9 cellular contexts compared by ENCODE assay signal in the genomic region with DNA sequence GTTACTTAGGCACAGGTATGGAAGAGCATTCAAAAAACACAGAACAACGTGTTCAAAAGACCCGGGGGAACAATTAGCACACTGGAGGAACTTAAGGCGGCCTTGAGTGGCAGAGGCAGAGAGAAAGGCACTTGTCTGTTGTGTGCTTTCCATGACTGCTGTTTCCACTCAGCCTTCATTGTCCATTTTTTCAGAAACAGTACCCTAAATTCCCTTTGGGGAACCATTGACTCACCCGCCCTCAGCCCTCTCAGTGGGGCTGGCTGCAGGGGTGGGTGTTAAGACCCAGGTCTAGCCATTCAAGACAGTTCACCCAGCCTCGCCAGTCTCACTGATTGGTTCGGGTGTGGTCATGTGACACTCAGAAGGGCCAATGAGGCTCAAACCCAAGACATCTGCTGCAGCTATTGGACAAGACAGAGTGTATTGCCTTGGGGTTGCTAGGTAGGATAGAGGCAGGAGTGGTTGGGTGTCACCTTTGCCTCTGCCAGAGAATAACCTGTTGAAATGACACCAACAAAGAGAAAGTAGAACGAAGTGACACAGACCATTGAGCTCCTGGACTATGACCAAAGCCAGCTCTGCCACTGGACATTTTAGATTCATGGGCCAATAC. TPM values are rescaled to one million over a fixed set of nuclear protein-coding genes. Genes with fewer than 3 reads are reported as not detected.
A peak's percentile ranks its signal among the peaks of the same experiment; 100 is the strongest.
DNase-seq lines count a peak whose midpoint lies in the region; ATAC-seq, FAIRE-seq and TF ChIP-seq lines count a peak whose summit lies in the region.
"Had no signal": no experiment of that assay in that cellular context is flagged by ENCODE, and none has a peak within 500 bp of the region (broad histone marks: within the 10 kb centered on the region; RNA-seq: fewer than 3 reads in every experiment).

No MANE protein-coding gene starts in this region.

- H2BK20ac ChIP-seq in H1 (ENCODE audit: low read length), result no peak overlapping the region

- peaks cover 3% of the 10 kb centered on the region; the same call in 1 of the 2 replicates for H3K23me2 ChIP-seq in H1 (ENCODE audit: low read depth, low read length)

- 0 out of 2 replicates have a peak overlapping the region, but pooled peaks have one; percentile 81 for H2BK15ac ChIP-seq in H1 (ENCODE audit: low read length)

- no peak for TF ChIP-seq RAD21 in SK-N-SH (IDR thresholded peaks at IDR 0.05; ENCODE audit: low read length)
- TF ChIP-seq RAD21 in H1 (IDR thresholded peaks at IDR 0.05 in 1 of 2, conservative IDR thresholded peaks at IDR 0.05 in 1 of 2; ENCODE audit: low read depth in 2 of 2, low read length in 2 of 2), result no peak

- no peaks in the 10 kb centered on the region for H3K9me2 ChIP-seq in SK-N-SH

- peak overlapping the region; percentile 24; the same call in 1 of the 2 replicates for H3K18ac ChIP-seq in H1 (ENCODE audit: extremely low read depth, low read length)

- WGBS in SK-N-SH (ENCODE audit: low lambda C conversion rate), result 63% methylated on average over 7 of the region's 7 CpGs
- 75% methylated on average over 7 of the region's 7 CpGs; no CpG with 5 or more reads in 1 of the 2 experiments for WGBS in H1 (ENCODE audit: extremely low coverage in 1 of 2, insufficient coverage in 1 of 2, insufficient read length in 1 of 2, insufficient replicate concordance in 2 of 2, low coverage in 1 of 2, low lambda C conversion rate in 2 of 2, missing lambda C conversion rate in 1 of 2), 2 experiments

- DNase-seq in cardiac muscle cell (ENCODE audit: low read depth in 1 of 2, low spot score in 1 of 2) (peak; percentile 28 to 42), Right ventricle myocardium superior (no peak), H7 (peak; percentile 91), SK-N-SH (peak; percentile 31), H1 (ENCODE audit: low read depth in 1 of 2, low spot score in 2 of 2) (peak; percentile 59 to 68), NOMO-1 treated with dmso at 0.1 percent for 144 hours (lab: John Stamatoyannopoulos, UW; ENCODE audit: unreplicated experiment) (no peak)
- DNase-seq in Jurkat, Clone E6-1 (ENCODE audit: low read depth, low spot score), result peak; percentile 91
- peak; percentile 7 to 23 for DNase-seq in stimulated activated CD8-positive, alpha-beta memory T cell treated with anti-CD3 and anti-CD28 coated beads, Interleukin-2, amount 100 ng/mL, for 48 hours (ENCODE audit: low read depth in 2 of 2)

- H3K4me2 ChIP-seq in SK-N-SH, result no peak overlapping the region
- peak overlapping the region in 1 of 2 experiments; percentile 32; a peak in 2 of 4 replicates for H3K4me2 ChIP-seq in H1 (ENCODE audit: insufficient read depth in 1 of 2, low read depth in 2 of 2, low read length in 2 of 2)

- H3K27me3 ChIP-seq in cardiac muscle cell (no peaks in the 10 kb centered on the region), H7 (ENCODE audit: control insufficient read depth, insufficient read depth, low read length) (no peaks in the 10 kb centered on the region), SK-N-SH (ENCODE audit: insufficient read depth) (no peaks in the 10 kb centered on the region), H1 (replicated peaks in 1 of 4; ENCODE audit: control insufficient read depth in 3 of 4, extremely low read depth in 1 of 4, insufficient read depth in 3 of 4, low read length in 3 of 4) (no peaks in the 10 kb centered on the region)

- no peak overlapping the region for H3K23ac ChIP-seq in H1 (ENCODE audit: insufficient read length)

- TF ChIP-seq EP300 in SK-N-SH (IDR thresholded peaks at IDR 0.05; ENCODE audit: borderline replicate concordance in 1 of 2, low read depth in 1 of 2, low read length in 1 of 2) (no peak), H1 (IDR thresholded peaks at IDR 0.05; ENCODE audit: borderline replicate concordance in 1 of 2, low read depth in 2 of 2, low read length in 2 of 2) (no peak)

- H4K8ac ChIP-seq in H1 (ENCODE audit: extremely low read depth, insufficient read depth, low read length), result no peak overlapping the region

- H2BK12ac ChIP-seq in H1 (ENCODE audit: low read depth, low read length), result no peak overlapping the region

- H3K4ac ChIP-seq in H1 (replicated peaks; ENCODE audit: insufficient read length, low read depth, low read length), result no peak overlapping the region

- H3K4me3 ChIP-seq in cardiac muscle cell (no peak overlapping the region), H7 (ENCODE audit: insufficient read depth, low read depth, low read length) (no peak overlapping the region), SK-N-SH (ENCODE audit: low read depth in 2 of 2, low read length in 1 of 2) (no peak overlapping the region), H1 (ENCODE audit: extremely low read depth in 1 of 4, insufficient read depth in 2 of 4, low read depth in 3 of 4, low read length in 4 of 4) (no peak overlapping the region)
- no peak overlapping the region for H3K4me3 ChIP-seq in Jurkat, Clone E6-1 (ENCODE audit: low read length)

- FAIRE-seq in H1 (lab: Jason Lieb, UNC), result peak; percentile 73

- no peak overlapping the region for H4K91ac ChIP-seq in H1 (replicated peaks; ENCODE audit: insufficient read length, low read length)

- CTCF ChIA-PET in SK-N-SH (lab: Yijun Ruan, JAX) (no interaction called here), H1 (lab: Charles Lee; ENCODE audit: partially characterized antibody) (interaction anchor here (1.5 to 1.9 kb wide), 2 partner anchors 32 to 33 kb away, joined by 4 to 5 read pairs; no protein-coding TSS in a partner anchor)

- H2AFZ ChIP-seq in SK-N-SH (ENCODE audit: low read depth), result no peak overlapping the region
- H2AFZ ChIP-seq in H1 (ENCODE audit: low read length), result peak overlapping the region; percentile 98

- no peak overlapping the region for H3K27ac ChIP-seq in cardiac muscle cell
- no peak overlapping the region for H3K27ac ChIP-seq in SK-N-SH (ENCODE audit: low read depth in 2 of 2, low read length in 1 of 2)
- no peak overlapping the region for H3K27ac ChIP-seq in H1 (ENCODE audit: low read depth, low read length)

- intact Hi-C loops in Right ventricle myocardium superior (cut with DNase I), result loop anchor here (10.0 kb wide), 1 partner anchor 67 kb away; no protein-coding TSS in a partner anchor

- no peak overlapping the region for H3K56ac ChIP-seq in H1 (replicated peaks; ENCODE audit: insufficient read length, low read depth, low read length)

- no peak for TF ChIP-seq POLR2A in H1 (IDR thresholded peaks at IDR 0.05; ENCODE audit: control extremely low read depth in 1 of 2, low read depth in 2 of 2, low read length in 2 of 2)

- H3K79me1 ChIP-seq in H1 (ENCODE audit: low read depth, low read length), result no peaks in the 10 kb centered on the region

- peak overlapping the region; percentile 24; the same call in 1 of the 2 replicates for H2BK5ac ChIP-seq in H1 (ENCODE audit: low read depth, low read length)

- no peak overlapping the region for H2BK120ac ChIP-seq in H1 (replicated peaks; ENCODE audit: low read depth, low read length)

- ATAC-seq in Right ventricle myocardium superior (ENCODE audit: poor library complexity), result no peak

- H3K9ac ChIP-seq in SK-N-SH, result no peak overlapping the region
- no peak overlapping the region for H3K9ac ChIP-seq in H1 (replicated peaks in 1 of 4; ENCODE audit: extremely low read depth in 1 of 4, low read depth in 3 of 4, low read length in 3 of 4)

- H3K14ac ChIP-seq in H1 (ENCODE audit: insufficient read length), result no peak overlapping the region

- POLR2A ChIA-PET in SK-N-SH (lab: Yijun Ruan, JAX) (interaction anchor here (0.6 kb wide), 1 partner anchor 26 kb away, joined by 4 read pairs; no protein-coding TSS in a partner anchor), H1 (lab: Charles Lee; ENCODE audit: partially characterized antibody) (interaction anchor here (0.6 to 1.3 kb wide), 2 partner anchors 16 to 20 kb away, joined by 5 read pairs; a partner anchor contains a TSS)

- H4K20me1 ChIP-seq in SK-N-SH (ENCODE audit: insufficient read depth), result no peaks in the 10 kb centered on the region
- no peaks in the 10 kb centered on the region for H4K20me1 ChIP-seq in H1 (replicated peaks in 1 of 2; ENCODE audit: control insufficient read depth in 1 of 2, insufficient read depth in 2 of 2, low read length in 2 of 2)

- no peaks in the 10 kb centered on the region for H3F3A ChIP-seq in SK-N-SH (replicated peaks; ENCODE audit: insufficient read depth)

- H3K79me2 ChIP-seq in SK-N-SH (ENCODE audit: insufficient read depth), result no peaks in the 10 kb centered on the region
- H3K79me2 ChIP-seq in H1 (ENCODE audit: control insufficient read depth in 1 of 2, insufficient read depth in 2 of 2, low read length in 2 of 2), result no peaks in the 10 kb centered on the region

- no peak overlapping the region for H2AK5ac ChIP-seq in H1 (ENCODE audit: low read depth, low read length)

- H3K4me1 ChIP-seq in cardiac muscle cell (ENCODE audit: low read depth) (no peaks in the 10 kb centered on the region), SK-N-SH (ENCODE audit: control insufficient read depth in 1 of 2, insufficient read depth in 2 of 2, low read depth in 1 of 2, low read length in 1 of 2) (no peaks in the 10 kb centered on the region), H1 (replicated peaks in 1 of 4; ENCODE audit: control insufficient read depth in 3 of 4, insufficient read depth in 4 of 4, low read length in 3 of 4) (peaks cover 0 to 4% (median 1%) of the 10 kb centered on the region in 4 experiments; a peak in 2 of 7 replicates)

- H3K36me3 ChIP-seq in cardiac muscle cell, result no peaks in the 10 kb centered on the region
- H3K36me3 ChIP-seq in H7 (replicated peaks; ENCODE audit: control insufficient read depth, insufficient read depth, low read length), result no peaks in the 10 kb centered on the region
- no peaks in the 10 kb centered on the region for H3K36me3 ChIP-seq in SK-N-SH (replicated peaks in 1 of 2; ENCODE audit: control insufficient read depth in 1 of 2, insufficient read depth in 2 of 2, low read length in 1 of 2)
- H3K36me3 ChIP-seq in H1 (ENCODE audit: control insufficient read depth in 2 of 4, insufficient read depth in 4 of 4, low read length in 3 of 4), result no peaks in the 10 kb centered on the region

- no peak for TF ChIP-seq CTCF in cardiac muscle cell (IDR thresholded peaks at IDR 0.05; ENCODE audit: low read depth, low read length)
- TF ChIP-seq CTCF in SK-N-SH (IDR thresholded peaks at IDR 0.05), result no peak
- no peak for TF ChIP-seq CTCF in H1 (IDR thresholded peaks at IDR 0.05; ENCODE audit: control extremely low read depth in 1 of 3, insufficient read depth in 1 of 3, low read depth in 1 of 3, low read length in 3 of 3)

- peak overlapping the region; percentile 12 for H4K5ac ChIP-seq in H1 (ENCODE audit: insufficient read length, low read depth, low read length)

- H3K9me3 ChIP-seq in cardiac muscle cell (ENCODE audit: low read depth) (no peaks in the 10 kb centered on the region), SK-N-SH (no peaks in the 10 kb centered on the region), H1 (ENCODE audit: insufficient read depth in 2 of 2, low read depth in 1 of 2, low read length in 1 of 2) (no peaks in the 10 kb centered on the region)

RNA-seq across cellular contexts. Expression of a gene that starts 19.6 kb away (rescaled TPM):
- total RNA-seq in cardiac muscle cell (14.8 and 15.3 TPM in 2 replicates), Right ventricle myocardium superior (27.7 TPM)
- polyA plus RNA-seq in cardiac muscle cell (21.4 and 33.3 TPM in 2 replicates), SK-N-SH (2012; rRNA removed) (14.8 and 19.5 TPM in 2 replicates), H1 (2011; rRNA removed) (10.2 and 16.2 TPM in 2 replicates)
- total RNA-seq in H7 (2014; rRNA removed; shearing (Covaris generic)), result 56.2 and 69.5 TPM in 2 replicates
- 66.1 TPM for polyA plus RNA-seq in Jurkat, Clone E6-1 (2012; ENCODE audit: insufficient read depth, insufficient read length)
- polyA plus RNA-seq in SK-N-SH (2012; cell fraction: cytosol; rRNA removed), result 28.4 and 33.7 TPM in 2 replicates
- 4.0 and 8.9 TPM in 2 replicates for polyA plus RNA-seq in SK-N-SH (2012; cell fraction: nucleus; rRNA removed)
- total RNA-seq in H1 (2021; fragmentation: NEBNext Ultra II Directional; extraction: Animal tissue kit (Norgen Biotek cat#: 25700)), result 33.2 and 49.0 TPM in 2 replicates
- 20.7 TPM for polyA plus RNA-seq in H1 (2011; cell fraction: cytosol; rRNA removed)
- polyA plus RNA-seq in H1 (2011; cell fraction: nucleus; rRNA removed), result 6.0 TPM
- polyA plus RNA-seq in H1 (2012, experiment 1 of 2), result 17.0 to 42.4 TPM (median 19.0 TPM) in 4 replicates
- polyA plus RNA-seq in H1 (2012, experiment 2 of 2), result 8.8 TPM
- polyA plus RNA-seq in H1 (2013, experiment 1 of 2), result 28.9 TPM
- 34.3 TPM for polyA plus RNA-seq in H1 (2013, experiment 2 of 2)
- polyA minus RNA-seq in H1 (2011; rRNA and poly(A)+ RNA removed), result 14.8 and 30.1 TPM in 2 replicates
- polyA minus RNA-seq in H1 (2011; cell fraction: cytosol; rRNA and poly(A)+ RNA removed), result 13.4 TPM
- 9.7 TPM for polyA minus RNA-seq in H1 (2011; cell fraction: nucleus; rRNA and poly(A)+ RNA removed)

RNA-seq across cellular contexts. Expression of a gene that starts 41.4 kb away (rescaled TPM):
- 17.7 and 31.0 TPM in 2 replicates for total RNA-seq in cardiac muscle cell
- polyA plus RNA-seq in cardiac muscle cell, result 14.2 and 14.5 TPM in 2 replicates
- 24.4 TPM for total RNA-seq in Right ventricle myocardium superior
- total RNA-seq in H7 (2014; rRNA removed; shearing (Covaris generic)), result 22.0 and 29.5 TPM in 2 replicates
- polyA plus RNA-seq in Jurkat, Clone E6-1 (2012; ENCODE audit: insufficient read depth, insufficient read length), result 30.1 TPM
- 17.7 and 23.7 TPM in 2 replicates for polyA plus RNA-seq in SK-N-SH (2012; rRNA removed)
- 13.4 and 19.1 TPM in 2 replicates for polyA plus RNA-seq in SK-N-SH (2012; cell fraction: cytosol; rRNA removed)
- polyA plus RNA-seq in SK-N-SH (2012; cell fraction: nucleus; rRNA removed), result 49.9 and 61.1 TPM in 2 replicates
- total RNA-seq in H1 (2021; fragmentation: NEBNext Ultra II Directional; extraction: Animal tissue kit (Norgen Biotek cat#: 25700)), result 65.7 and 66.8 TPM in 2 replicates
- 42.6 and 73.9 TPM in 2 replicates for polyA plus RNA-seq in H1 (2011; rRNA removed)
- 25.1 TPM for polyA plus RNA-seq in H1 (2011; cell fraction: cytosol; rRNA removed)
- polyA plus RNA-seq in H1 (2011; cell fraction: nucleus; rRNA removed), result 102 TPM
- polyA plus RNA-seq in H1 (2012, experiment 1 of 2), result 54.4 to 58.9 TPM (median 57.1 TPM) in 4 replicates
- 24.2 TPM for polyA plus RNA-seq in H1 (2012, experiment 2 of 2)
- polyA plus RNA-seq in H1 (2013, experiment 1 of 2), result 67.0 TPM
- polyA plus RNA-seq in H1 (2013, experiment 2 of 2), result 55.1 TPM
- polyA minus RNA-seq in H1 (2011; rRNA and poly(A)+ RNA removed), result 121 and 123 TPM in 2 replicates
- polyA minus RNA-seq in H1 (2011; cell fraction: cytosol; rRNA and poly(A)+ RNA removed), result 62.4 TPM
- polyA minus RNA-seq in H1 (2011; cell fraction: nucleus; rRNA and poly(A)+ RNA removed), result 75.8 TPM

RNA-seq across cellular contexts. Expression of a gene that starts 51.1 kb away (rescaled TPM):
- total RNA-seq in cardiac muscle cell (2.0 and 16.3 TPM in 2 replicates), Right ventricle myocardium superior (14.0 TPM)
- polyA plus RNA-seq in cardiac muscle cell (3.3 and 12.2 TPM in 2 replicates), SK-N-SH (2012; rRNA removed) (0.02 TPM in 1 of 2 replicates, not detected in the other), H1 (2011; rRNA removed) (0.11 and 0.20 TPM in 2 replicates)
- total RNA-seq in H7 (2014; rRNA removed; shearing (Covaris generic)), result not detected in 2 replicates
- polyA plus RNA-seq in Jurkat, Clone E6-1 (2012; ENCODE audit: insufficient read depth, insufficient read length), result 0.38 TPM
- polyA plus RNA-seq in SK-N-SH (2012; cell fraction: cytosol; rRNA removed), result not detected in 2 replicates
- not detected in 2 replicates for polyA plus RNA-seq in SK-N-SH (2012; cell fraction: nucleus; rRNA removed)
- total RNA-seq in H1 (2021; fragmentation: NEBNext Ultra II Directional; extraction: Animal tissue kit (Norgen Biotek cat#: 25700)), result 0.71 and 0.78 TPM in 2 replicates
- 0.40 TPM for polyA plus RNA-seq in H1 (2011; cell fraction: cytosol; rRNA removed)
- 0.39 TPM for polyA plus RNA-seq in H1 (2011; cell fraction: nucleus; rRNA removed)
- polyA plus RNA-seq in H1 (2012, experiment 1 of 2), result 0.93 to 1.4 TPM (median 1.0 TPM) in 4 replicates
- polyA plus RNA-seq in H1 (2012, experiment 2 of 2), result 0.21 TPM
- 0.63 TPM for polyA plus RNA-seq in H1 (2013, experiment 1 of 2)
- polyA plus RNA-seq in H1 (2013, experiment 2 of 2), result 0.79 TPM
- polyA minus RNA-seq in H1 (2011; rRNA and poly(A)+ RNA removed), result 0.60 and 0.63 TPM in 2 replicates
- polyA minus RNA-seq in H1 (2011; cell fraction: cytosol; rRNA and poly(A)+ RNA removed), result 0.73 TPM
- polyA minus RNA-seq in H1 (2011; cell fraction: nucleus; rRNA and poly(A)+ RNA removed), result 0.50 TPM
- total RNA-seq: pulmonary artery endothelial cell had no signal

Comparison
In these comparisons a context has a peak if more than half of its experiments do, and no peak if none do; other contexts are left out.
1. DNase-seq: peak in cardiac muscle cell (2 of 2), H7 (single experiment), Jurkat, Clone E6-1 (single experiment), SK-N-SH (single experiment), H1 (2 of 2) and stimulated activated CD8-positive, alpha-beta memory T cell treated with anti-CD3 and anti-CD28 coated beads, Interleukin-2, amount 100 ng/mL, for 48 hours (2 of 2); none in Right ventricle myocardium superior (single experiment) and NOMO-1 treated with dmso at 0.1 percent for 144 hours (single experiment).